In genomic region chr22:49208768-49209252, GRCh38 we compare ENCODE assay signal across 15 cellular contexts.
DNase-seq lines count a peak whose midpoint lies in the region; ATAC-seq, FAIRE-seq and TF ChIP-seq lines count a peak whose summit lies in the region.
"Had no signal": no experiment of that assay in that cellular context is flagged by ENCODE, and none has a peak within 500 bp of the region (broad histone marks: within the 10 kb centered on the region; RNA-seq: fewer than 3 reads in every experiment).

No MANE protein-coding gene starts in this region.

- H3K9ac ChIP-seq in H9 (ENCODE audit: extremely low read depth, insufficient read length, low read length) (no peak overlapping the region), GM12878 (ENCODE audit: control insufficient read depth, insufficient read depth, low read length) (no peak overlapping the region)
- H3K9ac ChIP-seq: BLaER1 treated with 17β-estradiol and CSF1 and Interleukin-3, amounts not matched to agents 10 nM and 100 nM had no signal

- BruUV-seq in GM12878 (replicated peaks; lab: Mats Ljungman, UMichigan) = no TSS peak

- no peak overlapping the region for H3K14ac ChIP-seq in H9 (ENCODE audit: insufficient read depth, low read length)

- H3K79me1 ChIP-seq in H9 (ENCODE audit: insufficient read depth, low read depth, low read length, poor library complexity, severe bottlenecking) = no peaks in the 10 kb centered on the region

- no peak overlapping the region for H2BK12ac ChIP-seq in H9 (ENCODE audit: insufficient read length, low read depth, low read length)

- H4K5ac ChIP-seq in H9 (ENCODE audit: insufficient read length, low read depth, low read length) = no peak overlapping the region

- H3K4ac ChIP-seq in H9 (ENCODE audit: low read depth, low read length) = no peak overlapping the region

- in situ Hi-C loops in GM12878 (cut with MboI) = no loop called here

- H3T11ph ChIP-seq in H9 (ENCODE audit: low read length) = no peak overlapping the region

- no peak overlapping the region for H3K27ac Mint-ChIP-seq in CD14-positive monocyte
- H3K27ac Mint-ChIP-seq in H9 = no peak overlapping the region
- H3K27ac Mint-ChIP-seq in nephron progenitor cell = no peak overlapping the region

- ATAC-seq in GM12878 (no peak), HG03159 (IDR thresholded peaks at IDR 0.05; ENCODE audit: unreplicated experiment) (no peak)

- H3K27me3 Mint-ChIP-seq in CD14-positive monocyte (ENCODE audit: low read depth in 3 of 3) (peaks cover 0 to 2% (median 0%) of the 10 kb centered on the region in 3 donors), H9 (ENCODE audit: low read depth) (peaks cover 37% of the 10 kb centered on the region), nephron progenitor cell (ENCODE audit: low read depth, poor library complexity) (peaks cover 29% of the 10 kb centered on the region)

- H3K18ac ChIP-seq in H9 (ENCODE audit: insufficient read length, low read depth, low read length) = no peak overlapping the region

- H3K4me1 Mint-ChIP-seq in CD14-positive monocyte = no peaks in the 10 kb centered on the region
- no peaks in the 10 kb centered on the region for H3K4me1 Mint-ChIP-seq in H9
- H3K4me1 Mint-ChIP-seq in nephron progenitor cell = no peaks in the 10 kb centered on the region

- no peak overlapping the region for H3K4me3 Mint-ChIP-seq in CD14-positive monocyte
- no peak overlapping the region for H3K4me3 Mint-ChIP-seq in H9
- H3K4me3 Mint-ChIP-seq in nephron progenitor cell = no peak overlapping the region

- H3K9me3 Mint-ChIP-seq in CD14-positive monocyte (peaks cover 0 to 5% (median 2%) of the 10 kb centered on the region in 7 donors), H9 (no peaks in the 10 kb centered on the region; a peak in 1 of 5 replicates), nephron progenitor cell (no peaks in the 10 kb centered on the region)

- H4K8ac ChIP-seq in H9 (replicated peaks; ENCODE audit: insufficient read length, low read depth, low read length) = no peak overlapping the region

- H2AK5ac ChIP-seq in H9 (ENCODE audit: insufficient read length, low read length) = no peak overlapping the region

- no peak overlapping the region for H3K23ac ChIP-seq in H9 (ENCODE audit: insufficient read length, low read depth, low read length)

- no peak overlapping the region for H2BK15ac ChIP-seq in H9 (ENCODE audit: low read depth, low read length)

- RAD21 ChIA-PET in GM12878 (lab: Charles Lee; ENCODE audit: unreplicated experiment) = no interaction called here

- no CpG with 5 or more reads among the region's 15 CpGs for WGBS in H9 (ENCODE audit: extremely low coverage, insufficient read length, low lambda C conversion rate)
- WGBS in GM12878 (ENCODE audit: insufficient coverage, insufficient replicate concordance, low lambda C conversion rate, missing lambda C conversion rate) = 32% methylated on average over 15 of the region's 15 CpGs

- H3K27me3 ChIP-seq in H9 (ENCODE audit: insufficient read depth, low read length) (no peaks in the 10 kb centered on the region), GM12878 (replicated peaks in 1 of 2; ENCODE audit: control insufficient read depth in 2 of 2, insufficient read depth in 2 of 2, low read length in 1 of 2) (no peaks in the 10 kb centered on the region)
- H3K27me3 ChIP-seq: BLaER1 treated with 17β-estradiol and CSF1 and Interleukin-3, amounts not matched to agents 10 nM and 100 nM had no signal

- TF ChIP-seq CTCF in CD14-positive monocyte (IDR thresholded peaks at IDR 0.05) (no peak), H9 (conservative IDR thresholded peaks at IDR 0.05) (no peak), GM12878 (IDR thresholded peaks at IDR 0.05 in 2 of 3, conservative IDR thresholded peaks at IDR 0.05 in 1 of 3; ENCODE audit: control insufficient read depth in 2 of 3, extremely low read depth in 1 of 3, insufficient read depth in 1 of 3, low read depth in 3 of 3, low read length in 3 of 3) (no peak), nephron progenitor cell (IDR thresholded peaks at IDR 0.05) (no peak)

- TF ChIP-seq EP300 in GM12878 (IDR thresholded peaks at IDR 0.05; ENCODE audit: borderline replicate concordance in 1 of 2, control insufficient read depth in 1 of 2, low read depth in 2 of 2, low read length in 2 of 2) = no peak

- CTCF ChIA-PET in GM12878 (lab: Yijun Ruan, JAX) = no interaction called here

- H2BK20ac ChIP-seq in H9 (ENCODE audit: low read depth, low read length, poor library complexity, severe bottlenecking) = no peak overlapping the region

- H3K4me1 ChIP-seq in H9 (ENCODE audit: insufficient read depth, low read length) (no peaks in the 10 kb centered on the region), GM12878 (ENCODE audit: control insufficient read depth, insufficient read depth, low read length) (no peaks in the 10 kb centered on the region)
- H3K4me1 ChIP-seq: BLaER1 treated with 17β-estradiol and CSF1 and Interleukin-3, amounts not matched to agents 10 nM and 100 nM had no signal

- H3K4me2 ChIP-seq in H9 (ENCODE audit: insufficient read depth, insufficient read length, low read length) (no peak overlapping the region), GM12878 (ENCODE audit: control insufficient read depth, insufficient read depth) (no peak overlapping the region)
- H3K4me2 ChIP-seq: BLaER1 treated with 17β-estradiol and CSF1 and Interleukin-3, amounts not matched to agents 10 nM and 100 nM had no signal

- intact Hi-C loops in CD14-positive monocyte (cut with micrococcal nuclease) = no loop called here
- intact Hi-C loops in GM12878 (cut with micrococcal nuclease; ENCODE audit: unreplicated experiment) = no loop called here

- H3K36me3 ChIP-seq in GM12878 (ENCODE audit: control insufficient read depth in 2 of 2, insufficient read depth in 2 of 2, low read length in 1 of 2) = no peaks in the 10 kb centered on the region
- H3K36me3 ChIP-seq: BLaER1 treated with 17β-estradiol and CSF1 and Interleukin-3, amounts not matched to agents 10 nM and 100 nM had no signal

- no peaks in the 10 kb centered on the region for H3K9me3 ChIP-seq in H9 (ENCODE audit: control insufficient read depth, low read depth, low read length)
- H3K9me3 ChIP-seq in GM12878 (replicated peaks; ENCODE audit: control insufficient read depth, insufficient read depth, low read length) = no peaks in the 10 kb centered on the region; the same call in 2 of the 3 replicates
- H3K9me3 ChIP-seq: BLaER1 treated with 17β-estradiol and CSF1 and Interleukin-3, amounts not matched to agents 10 nM and 100 nM had no signal

- no peak for TF ChIP-seq POLR2A in GM12878 (IDR thresholded peaks at IDR 0.05; ENCODE audit: low read depth, low read length)

- H2BK5ac ChIP-seq in H9 (ENCODE audit: insufficient read length, low read length) = no peak overlapping the region

- SMC1A ChIA-PET in GM12878 (lab: Charles Lee; ENCODE audit: uncharacterized antibody, unreplicated experiment) = no interaction called here

- H2AFZ ChIP-seq in H9 (ENCODE audit: low read length) = no peak overlapping the region
- H2AFZ ChIP-seq in GM12878 (ENCODE audit: control insufficient read depth, low read depth, low read length) = no peak overlapping the region

- H2BK120ac ChIP-seq in H9 (ENCODE audit: low read depth, low read length, poor library complexity, severe bottlenecking) = no peak overlapping the region

- no peak for FAIRE-seq in GM12878 (lab: Jason Lieb, UNC)
- FAIRE-seq: GM12891, keratinocyte, urothelium cell line had no signal

- H3K27ac ChIP-seq in H9 (ENCODE audit: insufficient read length, low read depth, low read length) (no peak overlapping the region), GM12878 (ENCODE audit: control insufficient read depth, insufficient read depth) (no peak overlapping the region)
- H3K27ac ChIP-seq: BLaER1 treated with 17β-estradiol and CSF1 and Interleukin-3, amounts not matched to agents 10 nM and 100 nM had no signal

- peak; percentile 31 for DNase-seq in CD14-positive monocyte (ENCODE audit: low spot score)
- DNase-seq in H9 = peak; percentile 46
- DNase-seq in GM12878 (ENCODE audit: low read depth, low spot score) = no peak
- DNase-seq in nephron progenitor cell = peak; percentile 85
- DNase-seq in NCI-H345 (lab: John Stamatoyannopoulos, UW) = no peak
- no peak for DNase-seq in HT-29 (ENCODE audit: low spot score)
- DNase-seq in NCI-H2227 (lab: John Stamatoyannopoulos, UW; ENCODE audit: unreplicated experiment) = no peak
- DNase-seq: activated gamma-delta T cell; effector memory CD4-positive, alpha-beta T cell; NCI-H1048 had no signal

- H3K56ac ChIP-seq in H9 (ENCODE audit: insufficient read length, low read depth, low read length) = no peak overlapping the region

- H3K79me2 ChIP-seq in H9 (ENCODE audit: insufficient read depth, low read length) = no peaks in the 10 kb centered on the region
- no peaks in the 10 kb centered on the region for H3K79me2 ChIP-seq in GM12878 (ENCODE audit: control insufficient read depth, insufficient read depth, low read length)

- no peaks in the 10 kb centered on the region for H3K23me2 ChIP-seq in H9 (ENCODE audit: insufficient read length, low read depth, low read length, poor library complexity, severe bottlenecking)

- H4K20me1 ChIP-seq in H9 (ENCODE audit: control insufficient read depth, insufficient read depth, insufficient read length) (peaks cover 3% of the 10 kb centered on the region), GM12878 (ENCODE audit: control insufficient read depth, insufficient read depth) (no peaks in the 10 kb centered on the region)

- TF ChIP-seq RAD21 in GM12878 (IDR thresholded peaks at IDR 0.05; ENCODE audit: insufficient read depth, low read depth, low read length) = no peak

- POLR2A ChIA-PET in GM12878 (lab: Charles Lee) = no interaction called here

- H4K91ac ChIP-seq in H9 (ENCODE audit: insufficient read length, low read depth, low read length) = no peak overlapping the region

- no peaks in the 10 kb centered on the region for H3K36me3 Mint-ChIP-seq in CD14-positive monocyte
- H3K36me3 Mint-ChIP-seq in H9 (ENCODE audit: insufficient read depth in 1 of 3, low read depth in 3 of 3) = no peaks in the 10 kb centered on the region
- no peaks in the 10 kb centered on the region for H3K36me3 Mint-ChIP-seq in nephron progenitor cell (ENCODE audit: low read depth)

- H3K4me3 ChIP-seq in GM12878 = no peak overlapping the region
- H3K4me3 ChIP-seq: BLaER1 treated with 17β-estradiol and CSF1 and Interleukin-3, amounts not matched to agents 10 nM and 100 nM had no signal

TF ChIP-seq in GM12878, 131 proteins besides CTCF, POLR2A, EP300 and RAD21 (continues in another document):
- TF ChIP-seq KLF5 (IDR thresholded peaks at IDR 0.05; ENCODE audit: partially characterized antibody) = no peak

Comparison
In these comparisons a context has a peak if more than half of its experiments do, and no peak if none do; other contexts are left out.
1. DNase-seq: peak in CD14-positive monocyte (single experiment), H9 (single experiment) and nephron progenitor cell (single experiment); none in GM12878 (single experiment), NCI-H345 (single experiment), HT-29 (single experiment) and NCI-H2227 (single experiment).